25 cellular contexts compared by ENCODE assay signal in genomic region chr13:97234236-97234635, GRCh38. TPM values are rescaled to one million over a fixed set of nuclear protein-coding genes. Genes with fewer than 3 reads are reported as not detected.
DNase-seq lines count a peak whose midpoint lies in the region; ATAC-seq and TF ChIP-seq lines count a peak whose summit lies in the region.
"Had no signal": no experiment of that assay in that cellular context is flagged by ENCODE, and none has a peak within 500 bp of the region (broad histone marks: within the 10 kb centered on the region; RNA-seq: fewer than 3 reads in every experiment).

No MANE protein-coding gene starts in this region.

- intact Hi-C loops in breast epithelium (cut with DNase I; ENCODE audit: low total_unique reads) (no loop called here), MCF 10A (cut with micrococcal nuclease) (no loop called here), left colon (cut with DNase I, micrococcal nuclease) (no loop called here), Caco-2 (cut with micrococcal nuclease; ENCODE audit: unreplicated experiment) (no loop called here)

- H3K4me2 ChIP-seq in neural progenitor cell: no peak overlapping the region

- H3K4me1 ChIP-seq in breast epithelium (peaks cover 0 to 17% of the 10 kb centered on the region in 2 donors), neural progenitor cell (peaks cover 8% of the 10 kb centered on the region), Caco-2 (peaks cover 16% of the 10 kb centered on the region)

- no peaks in the 10 kb centered on the region for H3K9me3 ChIP-seq in breast epithelium
- no peaks in the 10 kb centered on the region for H3K9me3 ChIP-seq in neural progenitor cell (ENCODE audit: low read depth)
- H3K9me3 ChIP-seq in Caco-2: no peaks in the 10 kb centered on the region
- H3K9me3 ChIP-seq: ovary, suprapubic skin had no signal

- H3F3A ChIP-seq in neural progenitor cell (ENCODE audit: low read depth): no peaks in the 10 kb centered on the region

- no peak overlapping the region for H3K9ac ChIP-seq in neural progenitor cell

- H3K9me3 Mint-ChIP-seq in MCF 10A (ENCODE audit: unreplicated experiment) (no peaks in the 10 kb centered on the region), neural progenitor cell (peaks cover 14% of the 10 kb centered on the region), Caco-2 (ENCODE audit: unreplicated experiment) (no peaks in the 10 kb centered on the region)
- H3K9me3 Mint-ChIP-seq: activated B cell treated with CpG ODN at 0.5 μM for 24 hours; CD8-positive, alpha-beta memory T cell had no signal

- H3K4me1 Mint-ChIP-seq in MCF 10A (ENCODE audit: insufficient read depth, unreplicated experiment) (peaks cover 28% of the 10 kb centered on the region), neural progenitor cell (peaks cover 25% of the 10 kb centered on the region), Caco-2 (ENCODE audit: low read depth, unreplicated experiment) (peaks cover 52% of the 10 kb centered on the region)

- peaks cover 13% of the 10 kb centered on the region for H4K20me1 ChIP-seq in neural progenitor cell (ENCODE audit: low read depth)

- TF ChIP-seq CTCF in breast epithelium (IDR thresholded peaks at IDR 0.05): no peak
- TF ChIP-seq CTCF in MCF 10A (IDR thresholded peaks at IDR 0.05; ENCODE audit: unreplicated experiment): no peak
- no peak for TF ChIP-seq CTCF in neural progenitor cell (IDR thresholded peaks at IDR 0.05)
- no peak for TF ChIP-seq CTCF in Caco-2 (IDR thresholded peaks at IDR 0.05; ENCODE audit: insufficient read depth in 1 of 2, low read depth in 1 of 2, low read length in 1 of 2, severe bottlenecking in 1 of 2, unreplicated experiment in 1 of 2)

- no peak for TF ChIP-seq POLR2A in breast epithelium (IDR thresholded peaks at IDR 0.05)

- ATAC-seq in left colon: peak; percentile 80
- ATAC-seq in GM21786 (IDR thresholded peaks at IDR 0.05; ENCODE audit: unreplicated experiment): no peak

- no peaks in the 10 kb centered on the region for H3K27me3 Mint-ChIP-seq in MCF 10A (ENCODE audit: insufficient read depth, unreplicated experiment)
- peaks cover 3% of the 10 kb centered on the region for H3K27me3 Mint-ChIP-seq in neural progenitor cell (ENCODE audit: insufficient read depth, low read depth)
- no peaks in the 10 kb centered on the region for H3K27me3 Mint-ChIP-seq in Caco-2 (ENCODE audit: insufficient read depth, unreplicated experiment)
- H3K27me3 Mint-ChIP-seq: activated B cell treated with CpG ODN at 0.5 μM for 24 hours; CD8-positive, alpha-beta memory T cell had no signal

- DNase-seq in breast epithelium (ENCODE audit: low spot score in 2 of 2) (no peak), MCF 10A (ENCODE audit: unreplicated experiment) (no peak), left colon (peak; percentile 72 to 77), neural progenitor cell (ENCODE audit: low spot score) (no peak), iPS-NIHi11 (ENCODE audit: low spot score) (no peak), NCI-H1930 (lab: John Stamatoyannopoulos, UW) (no peak), Caco-2 (no peak)
- DNase-seq: 8988T; activated B cell treated with CpG ODN at 0.5 μM for 24 hours; activated CD4-positive, alpha-beta T cell treated with anti-CD3 and anti-CD28 coated beads, Interleukin-2, amount 50 U/mL, for 48 hours; activated effector memory CD4-positive, alpha-beta T cell treated with Interleukin-2 at 50 U/mL for 16 hours; CD8-positive, alpha-beta memory T cell; cortex of kidney; DMS53; H7; KBM-7; NCI-H1436 treated with DMSO at 0.1 percent for 48 hours; NCI-H2171; NCI-H526; ovary; T1000 had no signal

- H3K79me2 ChIP-seq in neural progenitor cell (ENCODE audit: low read depth): no peaks in the 10 kb centered on the region

- CTCF ChIA-PET in MCF 10A (lab: Yijun Ruan, JAX): interaction anchor here (0.6 to 1.5 kb wide), 4 partner anchors 10 to 106 kb away, joined by 3 to 5 read pairs (median 4); no protein-coding TSS in a partner anchor
- CTCF ChIA-PET in Caco-2 (lab: Charles Lee): no interaction called here

- POLR2A ChIA-PET in MCF 10A (lab: Yijun Ruan, JAX): interaction anchor here (0.8 to 7.6 kb wide), 2 partner anchors 11 to 16 kb away, joined by 5 to 63 read pairs; partner anchors contain the start of gene MBNL2
- POLR2A ChIA-PET in Caco-2 (lab: Charles Lee): no interaction called here

- H3K4me3 ChIP-seq in breast epithelium: no peak overlapping the region
- no peak overlapping the region for H3K4me3 ChIP-seq in neural progenitor cell
- H3K4me3 ChIP-seq in Caco-2 (ENCODE audit: low read depth, low read length): no peak overlapping the region
- H3K4me3 ChIP-seq: lung, ovary, SK-N-MC, suprapubic skin had no signal

- no peak overlapping the region for H3K4me3 Mint-ChIP-seq in MCF 10A (ENCODE audit: unreplicated experiment)
- H3K4me3 Mint-ChIP-seq in neural progenitor cell: no peak overlapping the region
- H3K4me3 Mint-ChIP-seq in Caco-2 (ENCODE audit: unreplicated experiment): no peak overlapping the region
- H3K4me3 Mint-ChIP-seq: activated B cell treated with CpG ODN at 0.5 μM for 24 hours; CD8-positive, alpha-beta memory T cell had no signal

- no peaks in the 10 kb centered on the region for H3K36me3 ChIP-seq in breast epithelium
- no peaks in the 10 kb centered on the region for H3K36me3 ChIP-seq in neural progenitor cell
- 0 out of 2 replicates have a peak, but pooled peaks cover 4% of the 10 kb centered on the region for H3K36me3 ChIP-seq in Caco-2 (ENCODE audit: control insufficient read depth, insufficient read depth, low read length)
- H3K36me3 ChIP-seq: ovary, suprapubic skin had no signal

- H3K27ac ChIP-seq in breast epithelium (peak overlapping the region; percentile 50 to 71), neural progenitor cell (no peak overlapping the region)
- H3K27ac ChIP-seq: ovary, SK-N-MC, suprapubic skin had no signal

- no peak overlapping the region for H3K27ac Mint-ChIP-seq in MCF 10A (ENCODE audit: low read depth, unreplicated experiment)
- peak overlapping the region; percentile 35 for H3K27ac Mint-ChIP-seq in neural progenitor cell
- no peak overlapping the region for H3K27ac Mint-ChIP-seq in Caco-2 (ENCODE audit: unreplicated experiment)
- H3K27ac Mint-ChIP-seq: activated B cell treated with CpG ODN at 0.5 μM for 24 hours had no signal

- H3K27me3 ChIP-seq in breast epithelium: no peaks in the 10 kb centered on the region
- H3K27me3 ChIP-seq in neural progenitor cell: peaks cover 34% of the 10 kb centered on the region
- no peaks in the 10 kb centered on the region for H3K27me3 ChIP-seq in Caco-2 (replicated peaks; ENCODE audit: control insufficient read depth, insufficient read depth, low read length)
- H3K27me3 ChIP-seq: ovary, suprapubic skin had no signal

- BruUV-seq in MCF 10A (replicated peaks; lab: Mats Ljungman, UMichigan) (no TSS peak), Caco-2 (replicated peaks; lab: Mats Ljungman, UMichigan) (no TSS peak)

- no peak overlapping the region for H2AFZ ChIP-seq in neural progenitor cell (replicated peaks)

- H3K36me3 Mint-ChIP-seq in MCF 10A (ENCODE audit: insufficient read depth, unreplicated experiment): peaks cover 19% of the 10 kb centered on the region
- peaks cover 43% of the 10 kb centered on the region for H3K36me3 Mint-ChIP-seq in neural progenitor cell
- peaks cover 34% of the 10 kb centered on the region for H3K36me3 Mint-ChIP-seq in Caco-2 (ENCODE audit: insufficient read depth, unreplicated experiment)

RNA-seq across cellular contexts. Expression of gene MBNL2, which starts 12.1 kb away (rescaled TPM):
- 100 to 1,000 TPM in 2 of 3 donors, 10 to 100 TPM in 1; 68.5 to 131 (median 120) TPM for total RNA-seq in breast epithelium
- 74.3 and 85.8 TPM in 2 replicates for total RNA-seq in MCF 10A (2022)
- total RNA-seq in left colon: 10 to 100 TPM; 31.4 to 50.1 TPM
- 19.6 and 25.0 TPM in 2 replicates for total RNA-seq in neural progenitor cell (ENCODE audit: low replicate concordance)
- 41.6 TPM in 2 replicates for total RNA-seq in Caco-2 (2022)

Comparison
In these comparisons a context has a peak if more than half of its experiments do, and no peak if none do; other contexts are left out.
1. DNase-seq: peak in left colon (2 of 2); none in breast epithelium (0 of 2), MCF 10A (single experiment), neural progenitor cell (single experiment), iPS-NIHi11 (single experiment), NCI-H1930 (0 of 2) and Caco-2 (0 of 2).